8 cellular contexts compared by ENCODE assay signal in the genomic region with DNA sequence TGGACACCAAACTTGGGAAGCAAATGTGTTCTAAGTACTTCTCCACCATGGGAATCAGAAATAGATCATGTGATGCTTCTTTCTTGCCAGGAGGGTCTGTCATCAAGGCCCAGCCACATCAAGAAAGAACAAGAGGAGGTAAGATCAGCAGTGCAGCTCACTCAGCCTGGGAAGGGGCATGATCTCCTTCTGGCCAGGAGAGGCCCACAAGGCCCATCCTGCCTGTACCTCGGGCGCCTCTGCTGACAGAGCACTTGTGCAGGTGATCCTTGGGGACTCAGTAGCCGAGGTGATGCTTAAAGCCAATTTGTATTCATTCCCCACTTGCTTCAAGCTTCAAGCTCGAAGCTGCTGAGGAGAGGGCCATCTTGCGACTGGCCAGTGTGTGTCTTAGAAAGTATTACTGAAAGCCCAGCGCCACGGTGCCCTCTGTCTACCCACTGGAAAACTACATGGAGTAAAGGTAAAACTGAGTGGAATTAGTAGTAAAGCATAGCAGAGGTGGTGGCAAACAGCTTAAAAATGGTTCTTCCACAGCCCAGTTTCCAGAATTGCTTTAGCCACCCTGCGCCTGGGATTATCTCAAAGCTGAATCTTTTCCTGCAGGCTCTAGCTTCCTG. TPM values are rescaled to one million over a fixed set of nuclear protein-coding genes. Genes with fewer than 3 reads are reported as not detected.
A peak's percentile ranks its signal among the peaks of the same experiment; 100 is the strongest.
DNase-seq lines count a peak whose midpoint lies in the region; ATAC-seq and TF ChIP-seq lines count a peak whose summit lies in the region.

No MANE protein-coding gene starts in this region.

- CTCF ChIA-PET in HCT116 (lab: Charles Lee), result interaction anchor here (0.7 to 1.3 kb wide), 7 partner anchors 9 to 37 kb away, joined by 3 to 7 read pairs (median 4); no protein-coding TSS in a partner anchor

- ATAC-seq in HCT116, result peak; percentile 85
- no peak for ATAC-seq in HG02970 (IDR thresholded peaks at IDR 0.05; ENCODE audit: low FRiP score, unreplicated experiment)
- no peak for ATAC-seq in GM21717 (IDR thresholded peaks at IDR 0.05; ENCODE audit: unreplicated experiment)

- no TSS peak for BruUV-seq in HCT116 (replicated peaks; lab: Mats Ljungman, UMichigan)

- peak; percentile 28 to 58 (median 56); a peak in 5 of 6 replicates for TF ChIP-seq CTCF in HCT116 (IDR thresholded peaks at IDR 0.05 in 2 of 3, conservative IDR thresholded peaks at IDR 0.05 in 1 of 3; ENCODE audit: borderline replicate concordance in 1 of 3, insufficient read depth in 1 of 3, low read depth in 2 of 3, low read length in 2 of 3)

- H3K79me2 ChIP-seq in HCT116 (ENCODE audit: insufficient read depth, low read length), result no peaks in the 10 kb centered on the region

- intact Hi-C loops in HCT116 (cut with micrococcal nuclease), result no loop called here

- H3K9ac ChIP-seq in HCT116 (ENCODE audit: low read length), result no peak overlapping the region

- no peaks in the 10 kb centered on the region for H4K20me1 ChIP-seq in HCT116 (ENCODE audit: insufficient read depth)

- peaks cover 4 to 14% of the 10 kb centered on the region in 2 experiments; a peak in 3 of 4 replicates for H3K36me3 ChIP-seq in HCT116 (ENCODE audit: control insufficient read depth in 1 of 2, insufficient read depth in 2 of 2, low read length in 2 of 2)

- H3K4me2 ChIP-seq in HCT116 (ENCODE audit: low read length), result no peak overlapping the region

- H3K9me2 ChIP-seq in HCT116 (ENCODE audit: insufficient read depth), result no peaks in the 10 kb centered on the region

- in situ Hi-C loops in ACHN (cut with HindIII; ENCODE audit: low pct_ligation_motif_present, low pct_unique_long_range_greater_than_20kb, low sequenced_read_pairs), result no loop called here

- RAD21 ChIA-PET in HCT116 (lab: Charles Lee; ENCODE audit: low non-redundant PET in 1 of 2, low total read pairs in 2 of 2, uncharacterized antibody in 2 of 2, unreplicated experiment in 2 of 2), result no interaction called here

- peaks cover 6% of the 10 kb centered on the region; the same call in 1 of the 2 replicates for H3K27me3 ChIP-seq in HCT116 (ENCODE audit: insufficient read depth, low read length)

- no peak overlapping the region for H2AFZ ChIP-seq in HCT116 (ENCODE audit: low read depth, low read length, poor library complexity, severe bottlenecking)

- peak; percentile 37; the same call in 1 of the 2 replicates for TF ChIP-seq RAD21 in HCT116 (IDR thresholded peaks at IDR 0.05; ENCODE audit: low read depth)

- H3K4me1 ChIP-seq in HCT116 (ENCODE audit: control insufficient read depth in 1 of 2, insufficient read depth in 2 of 2, low read length in 2 of 2), result no peaks in the 10 kb centered on the region

- no peak overlapping the region for H3K4me3 ChIP-seq in HCT116 (replicated peaks in 1 of 2; ENCODE audit: low read depth in 1 of 2, low read length in 2 of 2)

- POLR2A ChIA-PET in HCT116 (lab: Charles Lee), result no interaction called here

- H3K9me3 ChIP-seq in HCT116 (ENCODE audit: control insufficient read depth in 1 of 2, insufficient read depth in 1 of 2, low read depth in 1 of 2, low read length in 2 of 2), result no peaks in the 10 kb centered on the region

- TF ChIP-seq POLR2A in HCT116 (IDR thresholded peaks at IDR 0.05; ENCODE audit: borderline replicate concordance, extremely low read depth, insufficient read depth, insufficient read length), result no peak

- DNase-seq in ACHN (peak; percentile 35), HCT116 (ENCODE audit: low read depth, low spot score) (peak; percentile 19), amniotic epithelial cell (ENCODE audit: low read depth) (peak; percentile 40), inferior parietal cortex (ENCODE audit: extremely low spot score) (peak; percentile 64), GF-D8 (lab: John Stamatoyannopoulos, UW) (no peak), KG1 (lab: John Stamatoyannopoulos, UW) (no peak)

- H3K27ac ChIP-seq in HCT116 (ENCODE audit: low read depth, low read length), result no peak overlapping the region

TF ChIP-seq in HCT116, 20 proteins besides CTCF, POLR2A, EP300 and RAD21:
- TF ChIP-seq SP1 (IDR thresholded peaks at IDR 0.05; ENCODE audit: low read depth), result no peak
- no peak for TF ChIP-seq SIN3A (IDR thresholded peaks at IDR 0.05; ENCODE audit: low read depth)
- TF ChIP-seq, protein P1, sequence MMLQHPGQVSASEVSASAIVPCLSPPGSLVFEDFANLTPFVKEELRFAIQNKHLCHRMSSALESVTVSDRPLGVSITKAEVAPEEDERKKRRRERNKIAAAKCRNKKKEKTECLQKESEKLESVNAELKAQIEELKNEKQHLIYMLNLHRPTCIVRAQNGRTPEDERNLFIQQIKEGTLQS (IDR thresholded peaks at IDR 0.05), result no peak
- TF ChIP-seq JUND (IDR thresholded peaks at IDR 0.05), result no peak
- no peak for TF ChIP-seq CBX3 (IDR thresholded peaks at IDR 0.05; ENCODE audit: low read depth)
- no peak for TF ChIP-seq YY1 (IDR thresholded peaks at IDR 0.05; ENCODE audit: extremely low read depth, insufficient replicate concordance, low read depth, low read length)
- no peak for TF ChIP-seq POLR2AphosphoS5 (IDR thresholded peaks at IDR 0.05; ENCODE audit: low read depth, low read length)

RNA-seq across cellular contexts. Expression of a gene that starts 26.2 kb away (rescaled TPM):
- total RNA-seq in HCT116 (2021; ENCODE audit: unreplicated experiment), result 190 TPM
- polyA plus RNA-seq in HCT116 (2012), result 158 and 215 TPM in 2 replicates

RNA-seq across cellular contexts. Expression of a gene that starts 53.3 kb away (rescaled TPM):
- 0.84 TPM for total RNA-seq in HCT116 (2021; ENCODE audit: unreplicated experiment)
- 0.12 and 0.31 TPM in 2 replicates for polyA plus RNA-seq in HCT116 (2012)

Comparison
In these comparisons a context has a peak if more than half of its experiments do, and no peak if none do; other contexts are left out.
1. DNase-seq: peak in ACHN (single experiment), HCT116 (single experiment), amniotic epithelial cell (single experiment) and inferior parietal cortex (single experiment); none in GF-D8 (single experiment) and KG1 (single experiment).